Comparison of ENCODE assay signal across 1 cellular context in the genomic region with DNA sequence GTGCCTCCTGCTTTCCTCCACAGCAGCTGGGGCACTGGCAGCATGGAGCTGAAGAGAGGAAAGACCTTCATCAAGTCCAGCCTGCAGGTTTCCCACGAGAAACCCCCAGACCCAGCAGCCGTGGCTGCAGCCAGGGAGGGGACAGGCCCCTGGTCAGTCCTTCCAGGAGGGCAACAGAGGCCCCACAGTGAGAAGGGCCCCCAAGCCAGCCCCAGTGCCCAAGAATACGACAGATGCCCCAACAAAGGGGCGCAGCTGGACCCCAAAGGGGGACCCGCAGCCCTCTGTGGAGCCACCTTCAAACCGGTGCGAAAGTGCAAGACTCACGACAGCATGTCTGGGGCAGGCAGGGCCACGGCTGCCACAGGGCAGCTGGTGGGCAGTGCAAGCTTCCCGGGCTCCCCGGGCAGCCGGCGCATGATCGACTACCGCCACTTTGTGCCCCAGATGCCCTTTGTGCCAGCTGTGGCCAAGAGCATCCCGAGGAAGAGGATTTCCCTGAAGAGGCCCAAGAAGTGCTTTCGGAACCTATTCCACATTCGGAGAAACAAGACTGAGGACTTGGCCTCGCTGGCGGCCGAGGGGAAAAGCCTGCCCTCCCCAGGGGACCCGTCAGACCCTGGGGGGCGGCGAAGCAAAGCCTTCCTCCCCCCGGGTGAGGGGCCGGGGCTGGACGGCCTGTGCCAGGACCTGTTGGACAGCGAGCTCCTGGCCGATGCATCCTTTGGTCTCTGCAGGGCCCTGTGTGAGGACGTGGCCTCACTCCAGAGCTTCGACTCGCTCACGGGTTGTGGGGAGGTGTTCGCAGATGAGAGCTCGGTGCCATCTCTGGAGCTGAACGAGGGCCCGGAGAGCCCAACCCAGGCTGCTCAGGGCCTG.
TF ChIP-seq lines count a peak whose summit lies in the region.

No MANE protein-coding gene starts in this region.

TF ChIP-seq in HepG2, 621 proteins besides CTCF, POLR2A, EP300 and RAD21:
- TF ChIP-seq, protein P1, sequence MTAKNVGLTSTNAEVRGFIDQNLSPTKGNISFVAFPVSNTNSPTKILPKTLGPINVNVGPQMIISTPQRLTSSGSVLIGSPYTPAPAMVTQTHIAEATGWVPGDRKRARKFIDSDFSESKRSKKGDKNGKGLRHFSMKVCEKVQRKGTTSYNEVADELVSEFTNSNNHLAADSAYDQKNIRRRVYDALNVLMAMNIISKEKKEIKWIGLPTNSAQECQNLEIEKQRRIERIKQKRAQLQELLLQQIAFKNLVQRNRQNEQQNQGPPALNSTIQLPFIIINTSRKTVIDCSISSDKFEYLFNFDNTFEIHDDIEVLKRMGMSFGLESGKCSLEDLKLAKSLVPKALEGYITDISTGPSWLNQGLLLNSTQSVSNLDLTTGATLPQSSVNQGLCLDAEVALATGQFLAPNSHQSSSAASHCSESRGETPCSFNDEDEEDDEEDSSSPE (CRISPR knock-in tag; IDR thresholded peaks at IDR 0.05), result no peak
- no peak for TF ChIP-seq ZFP37 (CRISPR knock-in tag; IDR thresholded peaks at IDR 0.05; ENCODE audit: borderline replicate concordance)
- no peak for TF ChIP-seq DNMT3B (CRISPR knock-in tag; conservative IDR thresholded peaks at IDR 0.05)
- TF ChIP-seq NBN (conservative IDR thresholded peaks at IDR 0.05), result no peak
- no peak for TF ChIP-seq EZH2 (conservative IDR thresholded peaks at IDR 0.05; ENCODE audit: low read depth, low read length)
- TF ChIP-seq HCFC1 (IDR thresholded peaks at IDR 0.05; ENCODE audit: low read depth, low read length), result no peak
- TF ChIP-seq POLR2AphosphoS5 (IDR thresholded peaks at IDR 0.05; ENCODE audit: low read depth, low read length), result no peak
- TF ChIP-seq NKX3-1 (CRISPR knock-in tag; IDR thresholded peaks at IDR 0.05), result no peak
- no peak for TF ChIP-seq ZNF10 (CRISPR knock-in tag; IDR thresholded peaks at IDR 0.05; ENCODE audit: borderline replicate concordance, low read depth)
- TF ChIP-seq, protein P2, sequence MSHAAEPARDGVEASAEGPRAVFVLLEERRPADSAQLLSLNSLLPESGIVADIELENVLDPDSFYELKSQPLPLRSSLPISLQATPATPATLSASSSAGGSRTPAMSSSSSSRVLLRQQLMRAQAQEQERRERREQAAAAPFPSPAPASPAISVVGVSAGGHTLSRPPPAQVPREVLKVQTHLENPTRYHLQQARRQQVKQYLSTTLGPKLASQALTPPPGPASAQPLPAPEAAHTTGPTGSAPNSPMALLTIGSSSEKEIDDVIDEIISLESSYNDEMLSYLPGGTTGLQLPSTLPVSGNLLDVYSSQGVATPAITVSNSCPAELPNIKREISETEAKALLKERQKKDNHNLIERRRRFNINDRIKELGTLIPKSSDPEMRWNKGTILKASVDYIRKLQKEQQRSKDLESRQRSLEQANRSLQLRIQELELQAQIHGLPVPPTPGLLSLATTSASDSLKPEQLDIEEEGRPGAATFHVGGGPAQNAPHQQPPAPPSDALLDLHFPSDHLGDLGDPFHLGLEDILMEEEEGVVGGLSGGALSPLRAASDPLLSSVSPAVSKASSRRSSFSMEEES (CRISPR knock-in tag; IDR thresholded peaks at IDR 0.05), result no peak
- no peak for TF ChIP-seq NAIF1 (CRISPR knock-in tag; IDR thresholded peaks at IDR 0.05; ENCODE audit: borderline replicate concordance)
TF ChIP-seq in HepG2: peak in this region for 0.
